1 cellular context compared by ENCODE assay signal in the genomic region with DNA sequence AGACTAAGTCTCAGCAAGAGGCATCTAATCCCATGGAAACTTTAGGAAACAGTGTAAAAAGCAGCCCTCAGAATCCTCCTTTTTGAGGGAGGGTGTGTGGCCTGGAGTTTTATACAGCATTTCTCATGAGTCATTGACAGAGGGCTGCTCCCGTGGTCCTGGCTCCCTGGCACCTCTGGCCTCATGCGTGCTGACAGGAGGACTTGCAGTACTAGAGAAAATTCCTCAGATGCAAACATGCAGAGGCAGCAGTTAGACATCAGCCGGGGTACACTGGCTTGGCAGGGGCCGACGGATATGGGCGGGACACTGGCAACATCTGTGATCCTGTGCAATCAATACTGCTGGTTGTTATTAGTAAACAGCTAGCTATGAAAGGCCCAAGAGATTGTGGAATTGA.
TF ChIP-seq lines count a peak whose summit lies in the region.

No MANE protein-coding gene starts in this region.

TF ChIP-seq in IMR-90, 13 proteins besides CTCF, POLR2A, EP300 and RAD21 (continued from another document):
- TF ChIP-seq, protein P1, sequence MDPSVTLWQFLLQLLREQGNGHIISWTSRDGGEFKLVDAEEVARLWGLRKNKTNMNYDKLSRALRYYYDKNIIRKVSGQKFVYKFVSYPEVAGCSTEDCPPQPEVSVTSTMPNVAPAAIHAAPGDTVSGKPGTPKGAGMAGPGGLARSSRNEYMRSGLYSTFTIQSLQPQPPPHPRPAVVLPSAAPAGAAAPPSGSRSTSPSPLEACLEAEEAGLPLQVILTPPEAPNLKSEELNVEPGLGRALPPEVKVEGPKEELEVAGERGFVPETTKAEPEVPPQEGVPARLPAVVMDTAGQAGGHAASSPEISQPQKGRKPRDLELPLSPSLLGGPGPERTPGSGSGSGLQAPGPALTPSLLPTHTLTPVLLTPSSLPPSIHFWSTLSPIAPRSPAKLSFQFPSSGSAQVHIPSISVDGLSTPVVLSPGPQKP (IDR thresholded peaks at IDR 0.05; ENCODE audit: borderline replicate concordance, low read depth, low read length) = no peak
- no peak for TF ChIP-seq CHD1 (IDR thresholded peaks at IDR 0.05; ENCODE audit: low read depth, low read length)
TF ChIP-seq in IMR-90: peak in this region for 0.
